Comparison of ENCODE assay signal across 8 cellular contexts in the genomic region with DNA sequence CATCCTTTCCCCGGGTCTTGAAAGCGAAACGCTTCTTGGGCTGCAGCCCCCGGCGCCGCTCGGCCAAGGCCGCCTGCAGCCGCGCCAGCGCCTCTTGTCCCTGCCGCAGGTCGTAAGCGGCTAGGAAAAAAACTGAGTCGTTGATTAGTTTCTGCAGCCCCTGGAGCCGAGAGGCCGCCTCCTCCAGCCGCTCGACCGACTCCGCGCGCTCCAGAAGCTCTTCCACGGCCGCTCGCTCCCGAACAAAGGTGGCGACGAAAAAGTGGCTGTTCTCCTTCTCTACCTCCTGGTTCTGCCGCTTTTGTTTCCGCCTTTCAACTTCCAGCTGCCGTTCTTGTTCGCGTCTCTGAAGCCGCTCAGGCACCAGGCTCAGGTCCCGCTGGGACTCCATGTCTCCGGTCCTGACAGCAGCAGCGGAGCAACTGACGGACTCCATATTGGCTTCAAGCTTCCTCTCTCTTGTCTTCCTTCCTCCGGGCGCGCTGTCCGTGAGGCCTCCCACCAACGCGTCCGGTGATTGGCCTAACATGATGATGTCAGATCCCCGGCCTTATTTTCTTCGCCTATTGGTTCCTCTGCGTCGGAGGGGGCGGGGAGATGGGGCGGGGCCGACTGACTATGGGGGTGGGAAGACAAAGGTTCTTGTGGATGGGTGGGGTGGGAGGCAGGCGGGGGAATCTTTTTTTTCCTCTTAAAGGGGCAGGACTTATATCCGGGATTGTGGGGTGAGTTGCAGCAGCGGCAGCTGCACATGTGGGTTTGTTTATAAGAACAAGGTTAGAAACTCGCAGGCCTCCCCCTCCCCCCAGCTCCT.
A peak's percentile ranks its signal among the peaks of the same experiment; 100 is the strongest.
DNase-seq lines count a peak whose midpoint lies in the region; ATAC-seq and TF ChIP-seq lines count a peak whose summit lies in the region.

A gene with protein sequence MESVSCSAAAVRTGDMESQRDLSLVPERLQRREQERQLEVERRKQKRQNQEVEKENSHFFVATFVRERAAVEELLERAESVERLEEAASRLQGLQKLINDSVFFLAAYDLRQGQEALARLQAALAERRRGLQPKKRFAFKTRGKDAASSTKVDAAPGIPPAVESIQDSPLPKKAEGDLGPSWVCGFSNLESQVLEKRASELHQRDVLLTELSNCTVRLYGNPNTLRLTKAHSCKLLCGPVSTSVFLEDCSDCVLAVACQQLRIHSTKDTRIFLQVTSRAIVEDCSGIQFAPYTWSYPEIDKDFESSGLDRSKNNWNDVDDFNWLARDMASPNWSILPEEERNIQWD (minus strand): TSS at position 466 of the 814 bp plus-strand sequence. CDS start 30 bp downstream, at position 436.

- H3K4me3 ChIP-seq in OCI-LY3 (ENCODE audit: low read length) = peak within 1 kb of the TSS; percentile 83

- peak; percentile 99 for DNase-seq in DMS 273 (lab: John Stamatoyannopoulos, UW; ENCODE audit: unreplicated experiment)
- peak; percentile 94 for DNase-seq in HuH-7.5 (ENCODE audit: low spot score)
- DNase-seq in activated T-cell treated with anti-CD3 and anti-CD28 coated beads for 24 hours (ENCODE audit: low read depth) = peak; percentile 90
- peak; percentile 98 for DNase-seq in epidermal melanocyte (ENCODE audit: insufficient read length, low spot score)
- DNase-seq in midbrain (lab: John Stamatoyannopoulos, UW) = peak; percentile 98
- peak; percentile 86 to 89 for DNase-seq in stimulated activated CD8-positive, alpha-beta memory T cell treated with anti-CD3 and anti-CD28 coated beads, Interleukin-15, amount 100 ng/mL, for 48 hours (ENCODE audit: low read depth in 2 of 2)

- peak within 1 kb of the TSS; percentile 96 for H3K4me2 ChIP-seq in OCI-LY3 (ENCODE audit: low read length)

- peak within 1 kb of the TSS; percentile 85 for H3K9ac ChIP-seq in OCI-LY3 (ENCODE audit: low read length)

- H3K36me3 ChIP-seq in OCI-LY3 (replicated peaks; ENCODE audit: low read depth, low read length) = peaks cover 13% of the 10 kb centered on the region

- H2AFZ ChIP-seq in OCI-LY3 (ENCODE audit: low read depth, low read length) = peak within 1 kb of the TSS; percentile 62

- ATAC-seq in GM21526 (IDR thresholded peaks at IDR 0.05; ENCODE audit: low FRiP score, unreplicated experiment) = peak; percentile 62

- peak within 1 kb of the TSS; percentile 92 for H3K27ac ChIP-seq in OCI-LY3 (ENCODE audit: low read length)

- peaks cover 22% of the 10 kb centered on the region for H3K79me2 ChIP-seq in OCI-LY3 (ENCODE audit: low read length)

- peaks cover 8% of the 10 kb centered on the region; the same call in 1 of the 2 replicates for H4K20me1 ChIP-seq in OCI-LY3 (ENCODE audit: insufficient read depth, low read length)

- no peak for TF ChIP-seq CTCF in OCI-LY3 (IDR thresholded peaks at IDR 0.05; ENCODE audit: low read depth, low read length)

- H3K9me3 ChIP-seq in OCI-LY3 (ENCODE audit: insufficient read depth, low read length) = no peaks in the 10 kb centered on the region

- no peaks in the 10 kb centered on the region for H3K27me3 ChIP-seq in OCI-LY3 (ENCODE audit: low read depth, low read length)

- peaks cover 26% of the 10 kb centered on the region for H3K4me1 ChIP-seq in OCI-LY3 (ENCODE audit: low read length)

Comparison
In these comparisons a context has a peak if more than half of its experiments do, and no peak if none do; other contexts are left out.
1. Peak in every context shown above with its lines: DNase-seq, ATAC-seq, H3K4me3 ChIP-seq and H3K27ac ChIP-seq.